In genomic region chr2:194301946-194302345, GRCh38 we compare ENCODE assay signal across 27 cellular contexts.
A peak's percentile ranks its signal among the peaks of the same experiment; 100 is the strongest.
DNase-seq lines count a peak whose midpoint lies in the region; ATAC-seq, FAIRE-seq and TF ChIP-seq lines count a peak whose summit lies in the region.
"Had no signal": no experiment of that assay in that cellular context is flagged by ENCODE, and none has a peak within 500 bp of the region (broad histone marks: within the 10 kb centered on the region; RNA-seq: fewer than 3 reads in every experiment).

No MANE protein-coding gene starts in this region.

- H3K14ac ChIP-seq in H1 (ENCODE audit: insufficient read length): no peak overlapping the region

- no peak for TF ChIP-seq POLR2A in H1 (IDR thresholded peaks at IDR 0.05; ENCODE audit: control extremely low read depth in 1 of 2, low read depth in 2 of 2, low read length in 2 of 2)

- CTCF ChIA-PET in H1 (lab: Charles Lee; ENCODE audit: partially characterized antibody): interaction anchor here (1.1 kb wide), 1 partner anchor 17 kb away, joined by 4 read pairs; no protein-coding TSS in a partner anchor

- TF ChIP-seq RAD21 in H1 (IDR thresholded peaks at IDR 0.05 in 1 of 2, conservative IDR thresholded peaks at IDR 0.05 in 1 of 2; ENCODE audit: low read depth in 2 of 2, low read length in 2 of 2): no peak

- no peak overlapping the region for H2BK15ac ChIP-seq in H1 (ENCODE audit: low read length)

- H2BK12ac ChIP-seq in H1 (ENCODE audit: low read depth, low read length): no peak overlapping the region

- H3K4me3 ChIP-seq in H1 (ENCODE audit: extremely low read depth in 1 of 4, insufficient read depth in 2 of 4, low read depth in 3 of 4, low read length in 4 of 4): no peak overlapping the region
- H3K4me3 ChIP-seq: BLaER1 treated with 17β-estradiol and CSF1 and Interleukin-3, amounts not matched to agents 10 nM and 100 nM; pancreas; upper lobe of left lung had no signal

- H3K23ac ChIP-seq in H1 (ENCODE audit: insufficient read length): no peak overlapping the region

- H4K5ac ChIP-seq in H1 (ENCODE audit: insufficient read length, low read depth, low read length): no peak overlapping the region

- no peak overlapping the region for H2BK120ac ChIP-seq in H1 (replicated peaks; ENCODE audit: low read depth, low read length)

- no peaks in the 10 kb centered on the region; a peak in 2 of 7 replicates for H3K4me1 ChIP-seq in H1 (replicated peaks in 1 of 4; ENCODE audit: control insufficient read depth in 3 of 4, insufficient read depth in 4 of 4, low read length in 3 of 4)
- H3K4me1 ChIP-seq: BLaER1 treated with 17β-estradiol and CSF1 and Interleukin-3, amounts not matched to agents 10 nM and 100 nM; pancreas; upper lobe of left lung had no signal

- no peak overlapping the region for H3K56ac ChIP-seq in H1 (replicated peaks; ENCODE audit: insufficient read length, low read depth, low read length)

- H3K9ac ChIP-seq in H1 (replicated peaks in 1 of 4; ENCODE audit: extremely low read depth in 1 of 4, low read depth in 3 of 4, low read length in 3 of 4): no peak overlapping the region
- H3K9ac ChIP-seq: BLaER1 treated with 17β-estradiol and CSF1 and Interleukin-3, amounts not matched to agents 10 nM and 100 nM had no signal

- no peak overlapping the region for H2AK5ac ChIP-seq in H1 (ENCODE audit: low read depth, low read length)

- no peak overlapping the region for H4K91ac ChIP-seq in H1 (replicated peaks; ENCODE audit: insufficient read length, low read length)

- no peaks in the 10 kb centered on the region for H3K79me2 ChIP-seq in H1 (ENCODE audit: control insufficient read depth in 1 of 2, insufficient read depth in 2 of 2, low read length in 2 of 2)

- ATAC-seq in GM21360 (IDR thresholded peaks at IDR 0.05; ENCODE audit: unreplicated experiment) (no peak), GM21825 (IDR thresholded peaks at IDR 0.05; ENCODE audit: unreplicated experiment) (no peak)
- ATAC-seq: activated naive CD8-positive, alpha-beta T cell treated with anti-CD3 and anti-CD28 coated beads, Interleukin-2, amount 50 U/mL, for 24 hours; activated T-cell treated with anti-CD3 and anti-CD28 coated beads, Interleukin-2, amount 50 U/mL, for 72 hours; effector memory CD8-positive, alpha-beta T cell; pancreas had no signal

- H2AFZ ChIP-seq in H1 (ENCODE audit: low read length): peak overlapping the region; percentile 77; the same call in 1 of the 2 replicates

- DNase-seq in NCI-H1092 treated with DMSO at 0.1 percent for 48 hours (lab: John Stamatoyannopoulos, UW) (peak; percentile 15), NCI-H1092 (lab: John Stamatoyannopoulos, UW) (no peak), NCI-H1105 treated with DMSO at 0.1 percent for 48 hours (lab: John Stamatoyannopoulos, UW) (peak; percentile 12), NCI-H446 treated with DMSO at 0.1 percent for 48 hours (lab: John Stamatoyannopoulos, UW) (peak; percentile 85), H1 (ENCODE audit: low read depth in 1 of 2, low spot score in 2 of 2) (no peak), amniotic stem cell (lab: John Stamatoyannopoulos, UW) (no peak)
- DNase-seq: activated CD4-positive, alpha-beta T cell treated with anti-CD3 and anti-CD28 coated beads, Interleukin-2, amount 50 U/mL, for 48 hours; activated CD4-positive, CD25-positive, alpha-beta regulatory T cell treated with anti-CD3 and anti-CD28 coated beads, Interleukin-2, amount 50 U/mL, for 72 hours; activated naive CD4-positive, alpha-beta T cell; activated naive CD8-positive, alpha-beta T cell treated with anti-CD3 and anti-CD28 coated beads, Interleukin-2, amount 50 U/mL, for 24 hours; activated T-cell treated with anti-CD3 and anti-CD28 coated beads, Interleukin-2, amount 50 U/mL, for 72 hours; effector memory CD8-positive, alpha-beta T cell; GOT3; HFFc6; NCI-H1048; pancreas; retina; Right ventricle myocardium superior; small intestine; stimulated activated naive CD4-positive, alpha-beta T cell; T-helper 2 cell; upper lobe of left lung had no signal

- TF ChIP-seq CTCF in H1 (IDR thresholded peaks at IDR 0.05; ENCODE audit: control extremely low read depth in 1 of 3, insufficient read depth in 1 of 3, low read depth in 1 of 3, low read length in 3 of 3): no peak

- no peak for TF ChIP-seq EP300 in H1 (IDR thresholded peaks at IDR 0.05; ENCODE audit: borderline replicate concordance in 1 of 2, low read depth in 2 of 2, low read length in 2 of 2)

- H3K23me2 ChIP-seq in H1 (ENCODE audit: low read depth, low read length): no peaks in the 10 kb centered on the region

- POLR2A ChIA-PET in H1 (lab: Charles Lee; ENCODE audit: partially characterized antibody): no interaction called here

- H2BK20ac ChIP-seq in H1 (ENCODE audit: low read length): no peak overlapping the region

- FAIRE-seq in H1 (lab: Jason Lieb, UNC): no peak
- FAIRE-seq: HTR-8/SVneo, pancreas, small intestine had no signal

- H3K4me2 ChIP-seq in H1 (ENCODE audit: insufficient read depth in 1 of 2, low read depth in 2 of 2, low read length in 2 of 2): no peak overlapping the region; a peak in 1 of 4 replicates
- H3K4me2 ChIP-seq: BLaER1 treated with 17β-estradiol and CSF1 and Interleukin-3, amounts not matched to agents 10 nM and 100 nM had no signal

- no peaks in the 10 kb centered on the region for H4K20me1 ChIP-seq in H1 (replicated peaks in 1 of 2; ENCODE audit: control insufficient read depth in 1 of 2, insufficient read depth in 2 of 2, low read length in 2 of 2)
- H4K20me1 ChIP-seq: BLaER1 treated with 17β-estradiol and CSF1 and Interleukin-3, amounts not matched to agents 10 nM and 100 nM had no signal

- H3K18ac ChIP-seq in H1 (ENCODE audit: extremely low read depth, low read length): no peak overlapping the region

- no peaks in the 10 kb centered on the region for H3K36me3 ChIP-seq in H1 (ENCODE audit: control insufficient read depth in 2 of 4, insufficient read depth in 4 of 4, low read length in 3 of 4)
- H3K36me3 ChIP-seq: BLaER1 treated with 17β-estradiol and CSF1 and Interleukin-3, amounts not matched to agents 10 nM and 100 nM; pancreas; upper lobe of left lung had no signal

- H3K27ac ChIP-seq in H1 (ENCODE audit: low read depth, low read length): no peak overlapping the region
- H3K27ac ChIP-seq: 22Rv1; BLaER1 treated with 17β-estradiol and CSF1 and Interleukin-3, amounts not matched to agents 10 nM and 100 nM; pancreas; upper lobe of left lung had no signal

- H3K4ac ChIP-seq in H1 (replicated peaks; ENCODE audit: insufficient read length, low read depth, low read length): no peak overlapping the region

- no peaks in the 10 kb centered on the region for H3K9me3 ChIP-seq in H1 (ENCODE audit: insufficient read depth in 2 of 2, low read depth in 1 of 2, low read length in 1 of 2)
- H3K9me3 ChIP-seq: BLaER1 treated with 17β-estradiol and CSF1 and Interleukin-3, amounts not matched to agents 10 nM and 100 nM; pancreas; upper lobe of left lung had no signal

- H3K27me3 ChIP-seq in H1 (replicated peaks in 1 of 4; ENCODE audit: control insufficient read depth in 3 of 4, extremely low read depth in 1 of 4, insufficient read depth in 3 of 4, low read length in 3 of 4): no peaks in the 10 kb centered on the region
- H3K27me3 ChIP-seq: BLaER1 treated with 17β-estradiol and CSF1 and Interleukin-3, amounts not matched to agents 10 nM and 100 nM; pancreas; upper lobe of left lung had no signal

- H4K8ac ChIP-seq in H1 (ENCODE audit: extremely low read depth, insufficient read depth, low read length): no peak overlapping the region

- H3K79me1 ChIP-seq in H1 (ENCODE audit: low read depth, low read length): no peaks in the 10 kb centered on the region

- H2BK5ac ChIP-seq in H1 (ENCODE audit: low read depth, low read length): no peak overlapping the region

TF ChIP-seq in H1, 55 proteins besides CTCF, POLR2A, EP300 and RAD21:
- TF ChIP-seq FOSL1 (IDR thresholded peaks at IDR 0.05; ENCODE audit: insufficient read depth, low read depth, low read length) (no peak), EZH2 (IDR thresholded peaks at IDR 0.05; ENCODE audit: low read depth, low read length, severe bottlenecking) (no peak), HDAC6 (IDR thresholded peaks at IDR 0.05; ENCODE audit: low read depth, low read length) (no peak), MAFK (IDR thresholded peaks at IDR 0.05; ENCODE audit: low read depth, low read length) (no peak), NANOG (IDR thresholded peaks at IDR 0.05; ENCODE audit: insufficient read depth, low read depth, low read length, poor library complexity, severe bottlenecking) (no peak), BACH1 (IDR thresholded peaks at IDR 0.05; ENCODE audit: low read length) (no peak), SAP30 (IDR thresholded peaks at IDR 0.05; ENCODE audit: insufficient read depth, insufficient replicate concordance, low read length) (no peak), RNF2 (IDR thresholded peaks at IDR 0.05; ENCODE audit: borderline replicate concordance, low read depth, low read length, missing control alignments, poor library complexity, severe bottlenecking) (no peak), CEBPB (IDR thresholded peaks at IDR 0.05; ENCODE audit: low read depth, low read length) (no peak), TBP (IDR thresholded peaks at IDR 0.05; ENCODE audit: low read depth, low read length) (no peak), ASH2L (IDR thresholded peaks at IDR 0.05; ENCODE audit: low read length) (no peak), CBX8 (IDR thresholded peaks at IDR 0.05; ENCODE audit: borderline replicate concordance, low read depth, low read length) (no peak), CREB1 (IDR thresholded peaks at IDR 0.05) (no peak), CBX5 (IDR thresholded peaks at IDR 0.05; ENCODE audit: low read depth, low read length) (no peak), RBBP5 (IDR thresholded peaks at IDR 0.05; ENCODE audit: borderline replicate concordance, low read depth, low read length) (no peak), SRF (IDR thresholded peaks at IDR 0.05; ENCODE audit: low read depth, low read length) (no peak), JUN (IDR thresholded peaks at IDR 0.05; ENCODE audit: low read depth, low read length) (no peak), CTBP2 (IDR thresholded peaks at IDR 0.05; ENCODE audit: borderline replicate concordance, insufficient read depth, insufficient read length, low read length) (no peak)

Comparison
In these comparisons a context has a peak if more than half of its experiments do, and no peak if none do; other contexts are left out.
1. DNase-seq: peak in NCI-H1092 treated with DMSO at 0.1 percent for 48 hours (single experiment), NCI-H1105 treated with DMSO at 0.1 percent for 48 hours (single experiment) and NCI-H446 treated with DMSO at 0.1 percent for 48 hours (single experiment); none in NCI-H1092 (single experiment), H1 (0 of 2) and amniotic stem cell (single experiment).